Comparison of ENCODE assay signal across 8 cellular contexts in the genomic region with DNA sequence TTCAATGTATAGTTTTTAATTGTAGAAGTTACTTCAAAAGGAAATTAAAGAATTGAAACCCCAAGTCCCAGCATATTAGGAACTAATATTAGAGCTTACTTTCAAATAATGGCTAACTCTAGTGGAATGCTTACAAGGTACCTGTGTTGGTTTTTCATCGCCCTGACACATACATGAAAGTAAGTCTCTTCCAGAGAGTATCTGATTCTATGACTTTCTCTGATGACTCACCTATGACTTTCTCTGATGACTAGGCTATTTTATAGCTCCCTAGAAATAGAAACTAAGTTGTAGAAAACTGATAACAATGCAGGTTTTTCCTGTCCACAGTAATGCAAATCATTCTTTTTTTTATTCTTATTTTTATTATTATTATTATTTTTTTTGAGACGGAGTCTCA. TPM values are rescaled to one million over a fixed set of nuclear protein-coding genes. Genes with fewer than 3 reads are reported as not detected.
DNase-seq lines count a peak whose midpoint lies in the region; ATAC-seq and TF ChIP-seq lines count a peak whose summit lies in the region.

No MANE protein-coding gene starts in this region.

- no peak overlapping the region for H3K27ac ChIP-seq in body of pancreas

- H3K27me3 ChIP-seq in body of pancreas = no peaks in the 10 kb centered on the region

- H3K9me3 ChIP-seq in body of pancreas = peaks cover 0 to 4% (median 0%) of the 10 kb centered on the region in 3 donors

- peaks cover 2% of the 10 kb centered on the region for H3K36me3 Mint-ChIP-seq in progenitor cell of endocrine pancreas (ENCODE audit: insufficient read depth)

- peak; percentile 66 for ATAC-seq in GM19452 (IDR thresholded peaks at IDR 0.05; ENCODE audit: unreplicated experiment)
- ATAC-seq in HG03439 (IDR thresholded peaks at IDR 0.05; ENCODE audit: unreplicated experiment) = peak; percentile 60
- ATAC-seq in body of pancreas = peak; percentile 45

- H3K4me3 Mint-ChIP-seq in progenitor cell of endocrine pancreas (ENCODE audit: low read depth) = no peak overlapping the region

- H3K4me1 Mint-ChIP-seq in progenitor cell of endocrine pancreas (ENCODE audit: low read depth) = no peaks in the 10 kb centered on the region

- in situ Hi-C loops in ACHN (cut with HindIII; ENCODE audit: low pct_ligation_motif_present, low pct_unique_long_range_greater_than_20kb, low sequenced_read_pairs) = no loop called here

- 52 to 72% methylated on average over 2 of the region's 2 CpGs for WGBS in body of pancreas, 2 donors

- no peak overlapping the region for H3K4me3 ChIP-seq in body of pancreas

- H3K9me3 Mint-ChIP-seq in progenitor cell of endocrine pancreas (ENCODE audit: low read depth) = peaks cover 22% of the 10 kb centered on the region

- intact Hi-C loops in body of pancreas (cut with DNase I) = no loop called here

- TF ChIP-seq POLR2A in body of pancreas (IDR thresholded peaks at IDR 0.05) = no peak

- no peaks in the 10 kb centered on the region for H3K27me3 Mint-ChIP-seq in progenitor cell of endocrine pancreas

- peak; percentile 77 for DNase-seq in ACHN
- no peak for DNase-seq in body of pancreas
- no peak for DNase-seq in progenitor cell of endocrine pancreas (ENCODE audit: low spot score, unreplicated experiment)
- DNase-seq in T1000 (lab: John Stamatoyannopoulos, UW) = no peak
- DNase-seq in central memory CD4-positive, alpha-beta T cell = no peak
- no peak for DNase-seq in NCI-H69 (lab: John Stamatoyannopoulos, UW)

- no peaks in the 10 kb centered on the region for H3K36me3 ChIP-seq in body of pancreas (replicated peaks in 1 of 2; ENCODE audit: insufficient read depth in 1 of 2, low read depth in 2 of 2)

- H3K4me1 ChIP-seq in body of pancreas = peaks cover 7% of the 10 kb centered on the region

- H3K27ac Mint-ChIP-seq in progenitor cell of endocrine pancreas = no peak overlapping the region

- TF ChIP-seq CTCF in body of pancreas (IDR thresholded peaks at IDR 0.05) (no peak), progenitor cell of endocrine pancreas (IDR thresholded peaks at IDR 0.05; ENCODE audit: unreplicated experiment) (no peak)

RNA-seq across cellular contexts. Expression of gene MMP7, which starts 33.6 kb away (rescaled TPM):
- total RNA-seq in body of pancreas (100 to 1,000 TPM in 1 of 2 donors, 10 to 100 TPM in 1; 54.5 to 105 TPM), progenitor cell of endocrine pancreas (not detected in 2 replicates)

Comparison
In these comparisons a context has a peak if more than half of its experiments do, and no peak if none do; other contexts are left out.
1. RNA of gene MMP7, which starts 33.6 kb away (total RNA-seq): 54.5 to 105 TPM in body of pancreas; not detected in progenitor cell of endocrine pancreas; every median in the first group is over 10 times any median in the second.
2. Peak in every context shown above with its lines, with median percentiles within 50 percentile points of each other: ATAC-seq.